9 cellular contexts compared by ENCODE assay signal in genomic region chr15:36887214-36888017, GRCh38.
DNase-seq lines count a peak whose midpoint lies in the region; ATAC-seq and TF ChIP-seq lines count a peak whose summit lies in the region.
"Had no signal": no experiment of that assay in that cellular context is flagged by ENCODE, and none has a peak within 500 bp of the region (broad histone marks: within the 10 kb centered on the region; RNA-seq: fewer than 3 reads in every experiment).

No MANE protein-coding gene starts in this region.

- no peaks in the 10 kb centered on the region for H3K36me3 ChIP-seq in GM23338 (ENCODE audit: insufficient read depth)
- H3K36me3 ChIP-seq in iPS-18a (ENCODE audit: control insufficient read depth, low read depth, low read length) = no peaks in the 10 kb centered on the region

- H3K27ac ChIP-seq in GM23338 (ENCODE audit: low read depth) = no peak overlapping the region
- no peak overlapping the region for H3K27ac ChIP-seq in iPS-18a (ENCODE audit: low read length)

- peaks cover 65% of the 10 kb centered on the region for H3K4me1 ChIP-seq in GM23338 (ENCODE audit: insufficient read depth)
- peaks cover 55% of the 10 kb centered on the region for H3K4me1 ChIP-seq in iPS-18a (ENCODE audit: control insufficient read depth, low read depth, low read length)

- H3F3A ChIP-seq in GM23338 (replicated peaks; ENCODE audit: low read depth) = peaks cover 5% of the 10 kb centered on the region; the same call in 1 of the 2 replicates

- peaks cover 8% of the 10 kb centered on the region; the same call in 1 of the 2 replicates for H4K20me1 ChIP-seq in GM23338 (replicated peaks; ENCODE audit: insufficient read depth)

- TF ChIP-seq CTCF in GM23338 (conservative IDR thresholded peaks at IDR 0.05; ENCODE audit: low read depth in 2 of 2) (no peak), astrocyte of the cerebellum (IDR thresholded peaks at IDR 0.05; ENCODE audit: low read depth, low read length, missing control alignments) (no peak)

- H3K4me3 Mint-ChIP-seq in GM23338 = peak overlapping the region; percentile 67

- no peaks in the 10 kb centered on the region for H3K79me2 ChIP-seq in GM23338 (replicated peaks; ENCODE audit: insufficient read depth)

- H3K27ac Mint-ChIP-seq in GM23338 = no peak overlapping the region

- ATAC-seq in GM23338 (peak; percentile 11), HG03280 (IDR thresholded peaks at IDR 0.05; ENCODE audit: unreplicated experiment) (no peak)

- no peak overlapping the region for H3K9ac ChIP-seq in iPS-18a (ENCODE audit: low read length)

- peak overlapping the region; percentile 78 for H3K4me2 ChIP-seq in GM23338

- no peaks in the 10 kb centered on the region for H3K9me2 ChIP-seq in GM23338 (ENCODE audit: insufficient read depth)

- H3K9me3 Mint-ChIP-seq in GM23338 = no peaks in the 10 kb centered on the region

- in situ Hi-C loops in astrocyte of the cerebellum (cut with HindIII; ENCODE audit: low sequenced_read_pairs) = loop anchor here (25.0 kb wide), 1 partner anchor 225 kb away; the partner anchor contains the start of gene MEIS2

- H3K27me3 ChIP-seq in GM23338 (ENCODE audit: insufficient read depth) (peaks cover 99% of the 10 kb centered on the region), iPS-18a (ENCODE audit: control insufficient read depth, insufficient read depth, low read length) (peaks cover 93% of the 10 kb centered on the region)

- H3K9me3 ChIP-seq in iPS-18a (ENCODE audit: control insufficient read depth, low read depth, low read length) = no peaks in the 10 kb centered on the region

- no peaks in the 10 kb centered on the region for H3K36me3 Mint-ChIP-seq in GM23338 (ENCODE audit: low read depth)

- peaks cover 62% of the 10 kb centered on the region for H3K4me1 Mint-ChIP-seq in GM23338

- peaks cover 86% of the 10 kb centered on the region for H3K27me3 Mint-ChIP-seq in GM23338 (ENCODE audit: insufficient read depth, low read depth, poor library complexity)

- peak overlapping the region; percentile 50 for H3K4me3 ChIP-seq in GM23338
- peak overlapping the region; percentile 31 for H3K4me3 ChIP-seq in astrocyte of the cerebellum (ENCODE audit: low read depth, low read length)
- peak overlapping the region; percentile 54 for H3K4me3 ChIP-seq in iPS-18a (ENCODE audit: low read length)
- peak overlapping the region; percentile 36 for H3K4me3 ChIP-seq in skeletal muscle cell (ENCODE audit: low read depth, low read length)

- DNase-seq in GM23338 (ENCODE audit: low spot score) (peak; percentile 64), astrocyte of the cerebellum (ENCODE audit: low read depth) (no peak), skeletal muscle cell (ENCODE audit: low read depth) (no peak), T1000 (lab: John Stamatoyannopoulos, UW) (no peak), putamen (ENCODE audit: low spot score) (no peak), T-helper 2 cell (no peak)
- DNase-seq: activated T-cell treated with anti-CD3 and anti-CD28 coated beads for 4 hours had no signal

- no peak overlapping the region for H2AFZ ChIP-seq in GM23338

TF ChIP-seq in GM23338, 12 proteins besides CTCF, POLR2A, EP300 and RAD21 (continues in another document):
- TF ChIP-seq CREB1 (CRISPR knock-in tag; IDR thresholded peaks at IDR 0.05; ENCODE audit: low read depth) = 0 out of 2 replicates have a peak, but pooled peaks have one; percentile 19
- TF ChIP-seq NANOG (IDR thresholded peaks at IDR 0.05; ENCODE audit: borderline replicate concordance) = no peak
- no peak for TF ChIP-seq ZNF462 (CRISPR knock-in tag; IDR thresholded peaks at IDR 0.05)
- TF ChIP-seq POLR2AphosphoS5 (IDR thresholded peaks at IDR 0.05; ENCODE audit: low read depth) = no peak
- TF ChIP-seq STAT1 (IDR thresholded peaks at IDR 0.05; ENCODE audit: unreplicated experiment) = no peak
- no peak for TF ChIP-seq ZNF114 (CRISPR knock-in tag; IDR thresholded peaks at IDR 0.05)
- TF ChIP-seq ZNF331 (CRISPR knock-in tag; IDR thresholded peaks at IDR 0.05; ENCODE audit: low read depth) = no peak
- TF ChIP-seq EZH2phosphoT487 (IDR thresholded peaks at IDR 0.05; ENCODE audit: unreplicated experiment) = no peak
- TF ChIP-seq JUNB (IDR thresholded peaks at IDR 0.05; ENCODE audit: unreplicated experiment) = no peak
- TF ChIP-seq EZH2 (IDR thresholded peaks at IDR 0.05; ENCODE audit: low read depth, unreplicated experiment) = peak; percentile 51
- no peak for TF ChIP-seq REST (IDR thresholded peaks at IDR 0.05; ENCODE audit: unreplicated experiment)
